ENCODE assay signal across 8 cellular contexts in the genomic region with DNA sequence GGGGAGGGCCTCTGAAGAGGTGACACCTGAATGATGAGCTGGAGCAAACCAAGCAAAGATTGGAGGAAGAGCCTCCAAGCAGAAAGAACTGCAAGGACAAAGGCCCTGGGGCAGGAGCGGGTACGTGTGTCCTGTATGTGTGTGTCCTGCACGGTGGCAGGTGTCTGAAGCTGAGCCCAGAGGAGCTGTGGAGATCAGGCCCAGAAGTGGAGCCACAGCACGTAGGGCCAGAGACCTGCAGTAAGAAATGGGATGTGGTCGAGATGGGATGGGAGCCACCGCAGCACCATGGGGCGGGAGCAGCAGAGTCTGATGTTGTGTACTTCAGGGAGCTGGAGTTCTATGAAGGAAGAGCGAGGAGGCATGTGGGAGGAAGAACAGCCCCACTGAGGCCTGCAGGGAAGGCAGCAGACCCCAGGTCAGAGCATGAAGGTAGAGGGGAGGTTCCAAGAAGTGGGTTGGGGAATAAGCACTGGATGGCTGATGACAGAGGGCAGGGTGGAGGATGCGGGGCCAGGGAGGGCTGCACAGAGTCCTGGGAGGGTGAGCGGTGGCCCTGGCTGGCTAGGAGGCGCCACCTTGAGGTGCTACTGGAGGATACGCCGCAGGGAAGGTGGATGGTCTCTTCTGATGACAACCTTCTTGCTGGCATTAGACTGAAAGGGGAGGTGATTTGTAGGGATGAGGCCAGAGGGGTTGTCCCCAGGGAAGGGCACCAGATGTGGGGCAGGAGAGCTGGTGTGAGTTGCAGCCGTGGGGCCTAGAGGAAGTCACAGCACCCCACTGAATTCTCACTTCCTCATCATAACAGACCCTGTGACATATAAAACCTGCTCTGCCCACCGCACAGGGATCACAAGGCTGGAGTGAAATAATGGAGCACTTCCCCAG. TPM values are rescaled to one million over a fixed set of nuclear protein-coding genes. Genes with fewer than 3 reads are reported as not detected.
A peak's percentile ranks its signal among the peaks of the same experiment; 100 is the strongest.
DNase-seq lines count a peak whose midpoint lies in the region; TF ChIP-seq lines count a peak whose summit lies in the region.

No MANE protein-coding gene starts in this region.

- CTCF ChIA-PET in HEK293T (lab: Yijun Ruan, JAX) = interaction anchor here (0.6 to 1.0 kb wide), 5 partner anchors 10 to 165 kb away, joined by 3 to 6 read pairs (median 3); no protein-coding TSS in a partner anchor

- DNase-seq in NK-92 treated with Interleukin-12 subunit alpha and Interleukin-12 subunit beta, amount 100 ng/mL, for 24 hours (lab: John Stamatoyannopoulos, UW) = peak; percentile 21
- DNase-seq in NK-92 (lab: John Stamatoyannopoulos, UW; ENCODE audit: unreplicated experiment) (no peak), HEK293T (ENCODE audit: extremely low spot score) (peak; percentile 72), NCI-H1092 treated with DMSO at 0.1 percent for 48 hours (lab: John Stamatoyannopoulos, UW) (peak; percentile 30), endothelial cell (ENCODE audit: low spot score) (peak; percentile 59), neural crest cell (ENCODE audit: low read depth, low spot score) (peak; percentile 36), superior temporal gyrus (ENCODE audit: extremely low spot score) (no peak)
- DNase-seq in activated CD4-positive, alpha-beta T cell treated with anti-CD3 and anti-CD28 coated beads, Interleukin-2, amount 10 ng/mL, durations not matched to agents 24 days and 14 days = peak; percentile 87

- no peaks in the 10 kb centered on the region for H3K9me3 Mint-ChIP-seq in activated CD4-positive, alpha-beta T cell treated with anti-CD3 and anti-CD28 coated beads, Interleukin-2, amount 10 ng/mL, durations not matched to agents 24 days and 14 days
- H3K9me3 Mint-ChIP-seq in endothelial cell (ENCODE audit: unreplicated experiment) (no peaks in the 10 kb centered on the region), neural crest cell (no peaks in the 10 kb centered on the region)

- intact Hi-C loops in activated CD4-positive, alpha-beta T cell treated with anti-CD3 and anti-CD28 coated beads, Interleukin-2, amount 10 ng/mL, durations not matched to agents 24 days and 14 days (cut with micrococcal nuclease) = loop anchor here (1.0 to 2.0 kb wide), 2 partner anchors 18 to 84 kb away; a partner anchor contains a TSS

- H3K27me3 Mint-ChIP-seq in activated CD4-positive, alpha-beta T cell treated with anti-CD3 and anti-CD28 coated beads, Interleukin-2, amount 10 ng/mL, durations not matched to agents 24 days and 14 days = no peaks in the 10 kb centered on the region
- H3K27me3 Mint-ChIP-seq in endothelial cell (ENCODE audit: unreplicated experiment) = peaks cover 2% of the 10 kb centered on the region
- H3K27me3 Mint-ChIP-seq in neural crest cell (ENCODE audit: low read depth) = no peaks in the 10 kb centered on the region

- H3K4me1 Mint-ChIP-seq in activated CD4-positive, alpha-beta T cell treated with anti-CD3 and anti-CD28 coated beads, Interleukin-2, amount 10 ng/mL, durations not matched to agents 24 days and 14 days = peaks cover 17% of the 10 kb centered on the region
- H3K4me1 Mint-ChIP-seq in endothelial cell (ENCODE audit: unreplicated experiment) (peaks cover 2% of the 10 kb centered on the region), neural crest cell (peaks cover 6% of the 10 kb centered on the region)

- no peak for TF ChIP-seq CTCF in endothelial cell (IDR thresholded peaks at IDR 0.05; ENCODE audit: unreplicated experiment)
- peak; percentile 62 for TF ChIP-seq CTCF in neural crest cell (conservative IDR thresholded peaks at IDR 0.05)

- no peak overlapping the region for H3K4me3 Mint-ChIP-seq in activated CD4-positive, alpha-beta T cell treated with anti-CD3 and anti-CD28 coated beads, Interleukin-2, amount 10 ng/mL, durations not matched to agents 24 days and 14 days
- no peak overlapping the region for H3K4me3 Mint-ChIP-seq in endothelial cell (ENCODE audit: unreplicated experiment)
- H3K4me3 Mint-ChIP-seq in neural crest cell = no peak overlapping the region

- POLR2A ChIA-PET in HEK293T (lab: Yijun Ruan, JAX) = no interaction called here

- peak overlapping the region; percentile 66 for H3K27ac Mint-ChIP-seq in activated CD4-positive, alpha-beta T cell treated with anti-CD3 and anti-CD28 coated beads, Interleukin-2, amount 10 ng/mL, durations not matched to agents 24 days and 14 days
- H3K27ac Mint-ChIP-seq in endothelial cell (ENCODE audit: unreplicated experiment) = peak overlapping the region; percentile 44
- peak overlapping the region; percentile 83 for H3K27ac Mint-ChIP-seq in neural crest cell (ENCODE audit: unreplicated experiment)

- peaks cover 5% of the 10 kb centered on the region for H3K36me3 Mint-ChIP-seq in activated CD4-positive, alpha-beta T cell treated with anti-CD3 and anti-CD28 coated beads, Interleukin-2, amount 10 ng/mL, durations not matched to agents 24 days and 14 days (ENCODE audit: low read depth)
- H3K36me3 Mint-ChIP-seq in endothelial cell (ENCODE audit: low read depth, unreplicated experiment) (no peaks in the 10 kb centered on the region), neural crest cell (ENCODE audit: low read depth) (no peaks in the 10 kb centered on the region)

TF ChIP-seq in HEK293T, 16 proteins besides CTCF, POLR2A, EP300 and RAD21:
- TF ChIP-seq NFRKB (IDR thresholded peaks at IDR 0.05) = no peak
- no peak for TF ChIP-seq SUZ12 (IDR thresholded peaks at IDR 0.05)
- no peak for TF ChIP-seq TARDBP (IDR thresholded peaks at IDR 0.05)
- TF ChIP-seq LEF1 (IDR thresholded peaks at IDR 0.05; ENCODE audit: borderline replicate concordance) = no peak
- TF ChIP-seq FOXM1 (IDR thresholded peaks at IDR 0.05; ENCODE audit: borderline replicate concordance) = no peak
- TF ChIP-seq FOXA1 (IDR thresholded peaks at IDR 0.05) = no peak
- no peak for TF ChIP-seq FOXK2 (IDR thresholded peaks at IDR 0.05)
- TF ChIP-seq ARNT (IDR thresholded peaks at IDR 0.05) = no peak
- TF ChIP-seq ELF4 (IDR thresholded peaks at IDR 0.05) = no peak
- TF ChIP-seq L3MBTL2 (conservative IDR thresholded peaks at IDR 0.05) = no peak
- TF ChIP-seq CTBP1 (IDR thresholded peaks at IDR 0.05; ENCODE audit: borderline replicate concordance) = no peak
- TF ChIP-seq HDGF (IDR thresholded peaks at IDR 0.05; ENCODE audit: borderline replicate concordance) = no peak
- TF ChIP-seq, protein P1, sequence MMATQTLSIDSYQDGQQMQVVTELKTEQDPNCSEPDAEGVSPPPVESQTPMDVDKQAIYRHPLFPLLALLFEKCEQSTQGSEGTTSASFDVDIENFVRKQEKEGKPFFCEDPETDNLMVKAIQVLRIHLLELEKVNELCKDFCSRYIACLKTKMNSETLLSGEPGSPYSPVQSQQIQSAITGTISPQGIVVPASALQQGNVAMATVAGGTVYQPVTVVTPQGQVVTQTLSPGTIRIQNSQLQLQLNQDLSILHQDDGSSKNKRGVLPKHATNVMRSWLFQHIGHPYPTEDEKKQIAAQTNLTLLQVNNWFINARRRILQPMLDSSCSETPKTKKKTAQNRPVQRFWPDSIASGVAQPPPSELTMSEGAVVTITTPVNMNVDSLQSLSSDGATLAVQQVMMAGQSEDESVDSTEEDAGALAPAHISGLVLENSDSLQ (IDR thresholded peaks at IDR 0.05) = no peak
- TF ChIP-seq ZNF384 (IDR thresholded peaks at IDR 0.05) = no peak
- no peak for TF ChIP-seq BHLHE40 (IDR thresholded peaks at IDR 0.05; ENCODE audit: borderline replicate concordance)
- TF ChIP-seq SP1 (IDR thresholded peaks at IDR 0.05) = no peak

RNA-seq across cellular contexts. Expression of a gene that starts 10.6 kb away (rescaled TPM):
- total RNA-seq in activated CD4-positive, alpha-beta T cell treated with anti-CD3 and anti-CD28 coated beads, Interleukin-2, amount 10 ng/mL, durations not matched to agents 24 days and 14 days = not detected in 2 replicates
- 7.8 TPM for total RNA-seq in endothelial cell (ENCODE audit: unreplicated experiment)
- not detected in 2 replicates for total RNA-seq in neural crest cell

RNA-seq across cellular contexts. Expression of a gene that starts 19.2 kb away (rescaled TPM):
- total RNA-seq in activated CD4-positive, alpha-beta T cell treated with anti-CD3 and anti-CD28 coated beads, Interleukin-2, amount 10 ng/mL, durations not matched to agents 24 days and 14 days = 155 and 164 TPM in 2 replicates
- 60.8 TPM for total RNA-seq in endothelial cell (ENCODE audit: unreplicated experiment)
- 32.9 and 34.0 TPM in 2 replicates for total RNA-seq in neural crest cell

RNA-seq across cellular contexts. Expression of a gene that starts 38.2 kb away (rescaled TPM):
- 208 and 214 TPM in 2 replicates for total RNA-seq in activated CD4-positive, alpha-beta T cell treated with anti-CD3 and anti-CD28 coated beads, Interleukin-2, amount 10 ng/mL, durations not matched to agents 24 days and 14 days
- total RNA-seq in endothelial cell (ENCODE audit: unreplicated experiment) = 2.4 TPM
- total RNA-seq in neural crest cell = 0.26 TPM in 1 of 2 replicates, not detected in the other

Comparison
In these comparisons a context has a peak if more than half of its experiments do, and no peak if none do; other contexts are left out.
1. DNase-seq: peak in NK-92 treated with Interleukin-12 subunit alpha and Interleukin-12 subunit beta, amount 100 ng/mL, for 24 hours (single experiment), HEK293T (single experiment), NCI-H1092 treated with DMSO at 0.1 percent for 48 hours (single experiment), activated CD4-positive, alpha-beta T cell treated with anti-CD3 and anti-CD28 coated beads, Interleukin-2, amount 10 ng/mL, durations not matched to agents 24 days and 14 days (single experiment), endothelial cell (single experiment) and neural crest cell (single experiment); none in NK-92 (single experiment) and superior temporal gyrus (single experiment).
2. RNA of a gene that starts 38.2 kb away (total RNA-seq): 208 to 214 TPM in activated CD4-positive, alpha-beta T cell treated with anti-CD3 and anti-CD28 coated beads, Interleukin-2, amount 10 ng/mL, durations not matched to agents 24 days and 14 days; 2.4 TPM in endothelial cell (single experiment) and 0.26 TPM in neural crest cell; every median in the first group is over 10 times any median in the second.
3. Peak in every context shown above with its lines, with median percentiles within 50 percentile points of each other: H3K27ac Mint-ChIP-seq.